ENCODE assay signal across 27 cellular contexts in the genomic region with DNA sequence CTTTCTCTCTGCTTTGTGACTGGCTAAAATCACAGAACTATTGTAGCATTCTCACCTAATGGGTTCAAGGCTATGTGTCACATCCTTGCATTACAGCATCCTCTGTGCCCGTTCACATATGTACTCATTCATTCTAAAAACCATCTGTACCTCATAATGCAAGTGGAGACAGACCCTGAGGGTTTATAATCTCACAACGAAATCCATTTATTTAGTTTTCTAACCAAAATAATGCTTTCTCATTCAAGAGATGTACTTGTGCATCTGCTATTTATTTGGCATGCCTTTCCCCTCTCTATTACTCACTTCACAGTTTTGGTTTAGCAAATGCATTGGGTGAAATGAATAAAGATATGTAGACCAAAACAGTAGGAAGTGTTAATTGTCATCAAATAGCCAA.
"Had no signal": no experiment of that assay in that cellular context is flagged by ENCODE, and none has a peak within 500 bp of the region (broad histone marks: within the 10 kb centered on the region; RNA-seq: fewer than 3 reads in every experiment).

No MANE protein-coding gene starts in this region.

- H3K36me3 Mint-ChIP-seq: activated naive CD4-positive, alpha-beta T cell treated with anti-CD3 and anti-CD28 coated beads, Interleukin-2, amount 10 ng/mL, durations not matched to agents 7 days and 5 days; activated naive CD4-positive, alpha-beta T cell treated with anti-CD3 and anti-CD28 coated beads, Interleukin-2, amount 50 U/mL, for 72 hours; activated naive CD8-positive, alpha-beta T cell treated with anti-CD3 and anti-CD28 coated beads, Interleukin-2, amount 10 ng/mL, durations not matched to agents 7 days and 5 days had no signal

- H3K27me3 Mint-ChIP-seq: activated CD4-positive, alpha-beta memory T cell treated with anti-CD3 and anti-CD28 coated beads, Interleukin-2, amount 10 ng/mL, durations not matched to agents 7 days and 5 days; activated naive CD4-positive, alpha-beta T cell treated with anti-CD3 and anti-CD28 coated beads, Interleukin-2, amount 10 ng/mL, durations not matched to agents 7 days and 5 days had no signal

- H3K36me3 ChIP-seq: colonic mucosa, gastroesophageal sphincter, heart right ventricle had no signal

- H3K27me3 ChIP-seq: colonic mucosa, gastroesophageal sphincter, hepatocyte had no signal

- H3K9me3 ChIP-seq: colonic mucosa, gastroesophageal sphincter had no signal

- ATAC-seq: activated CD4-positive, alpha-beta T cell treated with anti-CD3 and anti-CD28 coated beads for 36 hours; activated naive CD4-positive, alpha-beta T cell treated with anti-CD3 and anti-CD28 coated beads, Interleukin-2, amount 50 U/mL, for 72 hours; activated T-cell treated with anti-CD3 and anti-CD28 coated beads, Interleukin-2, amount 50 U/mL, for 72 hours; esophagus mucosa; gastroesophageal sphincter; heart right ventricle had no signal

- H3K4me3 ChIP-seq: colonic mucosa, gastroesophageal sphincter, heart right ventricle, hepatocyte had no signal

- H3K27ac ChIP-seq: colonic mucosa, gastroesophageal sphincter, heart right ventricle, hepatocyte had no signal

- H3K4me1 Mint-ChIP-seq: activated CD4-positive, alpha-beta memory T cell treated with anti-CD3 and anti-CD28 coated beads, Interleukin-2, amount 10 ng/mL, durations not matched to agents 7 days and 5 days; activated CD4-positive, alpha-beta T cell treated with anti-CD3 and anti-CD28 coated beads for 36 hours; activated CD4-positive, alpha-beta T cell treated with anti-CD3 and anti-CD28 coated beads, Interleukin-2, amount 10 ng/mL, durations not matched to agents 24 days and 14 days; activated naive CD4-positive, alpha-beta T cell treated with anti-CD3 and anti-CD28 coated beads, Interleukin-2, amount 10 ng/mL, durations not matched to agents 7 days and 5 days; activated naive CD8-positive, alpha-beta T cell treated with anti-CD3 and anti-CD28 coated beads, Interleukin-2, amount 10 ng/mL, durations not matched to agents 7 days and 5 days; endodermal cell had no signal

- H3K4me1 ChIP-seq: colonic mucosa, gastroesophageal sphincter, heart right ventricle had no signal

- DNase-seq: activated CD4-positive, alpha-beta memory T cell treated with anti-CD3 and anti-CD28 coated beads, Interleukin-2, amount 10 ng/mL, durations not matched to agents 7 days and 5 days; activated CD4-positive, alpha-beta T cell treated with anti-CD3 and anti-CD28 coated beads for 36 hours; activated CD4-positive, alpha-beta T cell treated with anti-CD3 and anti-CD28 coated beads, Interleukin-2, amount 10 ng/mL, durations not matched to agents 24 days and 14 days; activated CD4-positive, CD25-positive, alpha-beta regulatory T cell; activated CD4-positive, CD25-positive, alpha-beta regulatory T cell treated with anti-CD3 and anti-CD28 coated beads, Interleukin-2, amount 50 U/mL, for 72 hours; activated CD8-positive, alpha-beta memory T cell treated with anti-CD3 and anti-CD28 coated beads, Interleukin-2, amount 50 U/mL, for 48 hours; activated gamma-delta T cell; activated naive CD4-positive, alpha-beta T cell; activated naive CD4-positive, alpha-beta T cell treated with anti-CD3 and anti-CD28 coated beads, Interleukin-2, amount 10 ng/mL, durations not matched to agents 7 days and 5 days; activated naive CD8-positive, alpha-beta T cell treated with anti-CD3 and anti-CD28 coated beads, Interleukin-2, amount 10 ng/mL, durations not matched to agents 7 days and 5 days; activated T-cell treated with anti-CD3 and anti-CD28 coated beads for 4 hours; activated T-cell treated with anti-CD3 and anti-CD28 coated beads, Interleukin-2, amount 50 U/mL, for 24 hours; activated T-cell treated with anti-CD3 and anti-CD28 coated beads, Interleukin-2, amount 50 U/mL, for 72 hours; amniotic stem cell; anterior cingulate cortex; central memory CD4-positive, alpha-beta T cell; cerebellar nuclear complex; colonic mucosa; effector CD8-positive, alpha-beta T cell; endodermal cell; foreskin melanocyte; heart right ventricle; T-helper 2 cell had no signal

- H3K27ac Mint-ChIP-seq: activated CD4-positive, alpha-beta memory T cell treated with anti-CD3 and anti-CD28 coated beads, Interleukin-2, amount 10 ng/mL, durations not matched to agents 7 days and 5 days; activated CD4-positive, alpha-beta T cell treated with anti-CD3 and anti-CD28 coated beads for 36 hours; activated CD4-positive, alpha-beta T cell treated with anti-CD3 and anti-CD28 coated beads, Interleukin-2, amount 10 ng/mL, durations not matched to agents 24 days and 14 days; activated naive CD4-positive, alpha-beta T cell treated with anti-CD3 and anti-CD28 coated beads, Interleukin-2, amount 10 ng/mL, durations not matched to agents 7 days and 5 days; activated naive CD4-positive, alpha-beta T cell treated with anti-CD3 and anti-CD28 coated beads, Interleukin-2, amount 50 U/mL, for 72 hours; activated naive CD8-positive, alpha-beta T cell treated with anti-CD3 and anti-CD28 coated beads, Interleukin-2, amount 10 ng/mL, durations not matched to agents 7 days and 5 days; activated T-cell treated with anti-CD3 and anti-CD28 coated beads, Interleukin-2, amount 50 U/mL, for 24 hours; activated T-cell treated with anti-CD3 and anti-CD28 coated beads, Interleukin-2, amount 50 U/mL, for 72 hours; endodermal cell had no signal

- H3K4me3 Mint-ChIP-seq: activated CD4-positive, alpha-beta memory T cell treated with anti-CD3 and anti-CD28 coated beads, Interleukin-2, amount 10 ng/mL, durations not matched to agents 7 days and 5 days; activated CD4-positive, alpha-beta T cell treated with anti-CD3 and anti-CD28 coated beads for 36 hours; activated CD4-positive, alpha-beta T cell treated with anti-CD3 and anti-CD28 coated beads, Interleukin-2, amount 10 ng/mL, durations not matched to agents 24 days and 14 days; activated naive CD4-positive, alpha-beta T cell treated with anti-CD3 and anti-CD28 coated beads, Interleukin-2, amount 10 ng/mL, durations not matched to agents 7 days and 5 days; activated naive CD8-positive, alpha-beta T cell treated with anti-CD3 and anti-CD28 coated beads, Interleukin-2, amount 10 ng/mL, durations not matched to agents 7 days and 5 days; activated T-cell treated with anti-CD3 and anti-CD28 coated beads, Interleukin-2, amount 50 U/mL, for 24 hours; activated T-cell treated with anti-CD3 and anti-CD28 coated beads, Interleukin-2, amount 50 U/mL, for 72 hours; endodermal cell had no signal

- H3K9me3 Mint-ChIP-seq: activated CD4-positive, alpha-beta memory T cell treated with anti-CD3 and anti-CD28 coated beads, Interleukin-2, amount 10 ng/mL, durations not matched to agents 7 days and 5 days; activated CD4-positive, alpha-beta T cell treated with anti-CD3 and anti-CD28 coated beads, Interleukin-2, amount 10 ng/mL, durations not matched to agents 24 days and 14 days; activated naive CD4-positive, alpha-beta T cell treated with anti-CD3 and anti-CD28 coated beads, Interleukin-2, amount 10 ng/mL, durations not matched to agents 7 days and 5 days; activated naive CD8-positive, alpha-beta T cell treated with anti-CD3 and anti-CD28 coated beads, Interleukin-2, amount 10 ng/mL, durations not matched to agents 7 days and 5 days; activated T-cell treated with anti-CD3 and anti-CD28 coated beads, Interleukin-2, amount 50 U/mL, for 24 hours; endodermal cell had no signal
